Comparison of ENCODE assay signal across 21 cellular contexts in the genomic region with DNA sequence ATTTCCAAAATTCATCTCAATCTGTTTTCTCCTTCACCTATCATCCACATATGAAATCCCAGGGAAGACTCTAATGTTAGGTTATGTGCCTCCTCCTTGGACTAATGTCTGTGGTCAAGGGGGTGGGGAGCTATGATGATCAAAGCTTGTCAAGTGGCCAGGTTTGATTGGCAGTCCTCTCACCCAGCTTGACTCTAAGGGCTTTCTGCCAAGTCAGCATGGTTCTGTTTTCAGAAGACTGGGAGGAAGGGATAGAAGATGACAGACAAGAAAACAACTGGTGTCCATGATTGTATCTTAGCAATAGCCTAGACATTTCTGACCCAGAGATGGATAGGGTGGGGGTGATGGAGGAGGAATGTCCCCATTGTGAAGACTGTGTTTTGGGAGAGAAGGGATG. TPM values are rescaled to one million over a fixed set of nuclear protein-coding genes. Genes with fewer than 3 reads are reported as not detected.
A peak's percentile ranks its signal among the peaks of the same experiment; 100 is the strongest.
DNase-seq lines count a peak whose midpoint lies in the region; ATAC-seq, FAIRE-seq and TF ChIP-seq lines count a peak whose summit lies in the region.
"Had no signal": no experiment of that assay in that cellular context is flagged by ENCODE, and none has a peak within 500 bp of the region (broad histone marks: within the 10 kb centered on the region; RNA-seq: fewer than 3 reads in every experiment).

No MANE protein-coding gene starts in this region.

- H3K4me1 ChIP-seq in astrocyte (ENCODE audit: insufficient read depth, low read length): no peaks in the 10 kb centered on the region
- H3K4me1 ChIP-seq: SJCRH30 had no signal

- H3K36me3 Mint-ChIP-seq in astrocyte (ENCODE audit: low read depth, unreplicated experiment): no peaks in the 10 kb centered on the region
- peaks cover 2% of the 10 kb centered on the region for H3K36me3 Mint-ChIP-seq in T-helper 17 cell (ENCODE audit: low read depth)
- H3K36me3 Mint-ChIP-seq: CD14-positive monocyte had no signal

- intact Hi-C loops in cardiac septum (cut with DNase I): no loop called here

- H3K4me3 Mint-ChIP-seq in astrocyte (ENCODE audit: unreplicated experiment) (no peak overlapping the region), T-helper 17 cell (no peak overlapping the region)
- H3K4me3 Mint-ChIP-seq: CD14-positive monocyte had no signal

- H3K9me3 ChIP-seq in MG63: no peaks in the 10 kb centered on the region
- no peaks in the 10 kb centered on the region for H3K9me3 ChIP-seq in astrocyte (ENCODE audit: insufficient read depth, low read depth, low read length)
- no peaks in the 10 kb centered on the region for H3K9me3 ChIP-seq in T-helper 17 cell (ENCODE audit: control insufficient read depth, low read length, poor library complexity, severe bottlenecking)
- H3K9me3 ChIP-seq: SJCRH30 had no signal

- H3K27me3 Mint-ChIP-seq in astrocyte (ENCODE audit: low read depth, unreplicated experiment) (peaks cover 21% of the 10 kb centered on the region), T-helper 17 cell (no peaks in the 10 kb centered on the region)

- H3K27ac Mint-ChIP-seq in astrocyte (ENCODE audit: unreplicated experiment) (peak overlapping the region; percentile 51), T-helper 17 cell (no peak overlapping the region)

- no peak overlapping the region for H3K27ac ChIP-seq in astrocyte (ENCODE audit: low read depth, low read length)
- H3K27ac ChIP-seq: 22Rv1, KMS-11, SJCRH30 had no signal

- DNase-seq in DMS53 (lab: John Stamatoyannopoulos, UW): peak; percentile 40
- no peak for DNase-seq in DMS53 treated with DMSO at 0.1 percent for 48 hours (lab: John Stamatoyannopoulos, UW; ENCODE audit: unreplicated experiment)
- DNase-seq in MG63: peak; percentile 16
- no peak for DNase-seq in astrocyte (ENCODE audit: low read depth)
- DNase-seq in mesenteric fat pad (ENCODE audit: low spot score): peak; percentile 18
- no peak for DNase-seq in cardiac septum (ENCODE audit: low spot score)
- no peak for DNase-seq in NOMO-1 (lab: John Stamatoyannopoulos, UW; ENCODE audit: unreplicated experiment in 2 of 2)
- no peak for DNase-seq in T-helper 17 cell
- DNase-seq: GDM1, GOT3, NCI-H1092, NCI-H1436 treated with DMSO at 0.1 percent for 48 hours, NCI-H2029, NCI-H2171 treated with DMSO at 0.1 percent for 48 hours, NCI-H510A, NCI-H82, SJCRH30 had no signal

- no peak for FAIRE-seq in astrocyte (lab: Jason Lieb, UNC)

- no peaks in the 10 kb centered on the region for H4K20me1 ChIP-seq in astrocyte (ENCODE audit: insufficient read depth, low read length)

- ATAC-seq in T-helper 17 cell: no peak

- no peak overlapping the region for H3K4me2 ChIP-seq in astrocyte (ENCODE audit: low read length)
- H3K4me2 ChIP-seq: KMS-11 had no signal

- peaks cover 15% of the 10 kb centered on the region for H3K4me1 Mint-ChIP-seq in astrocyte (ENCODE audit: low read depth, unreplicated experiment)
- peaks cover 5% of the 10 kb centered on the region for H3K4me1 Mint-ChIP-seq in T-helper 17 cell

- no peak overlapping the region for H2AFZ ChIP-seq in astrocyte (ENCODE audit: low read depth, low read length)

- H3K9ac ChIP-seq in astrocyte (ENCODE audit: low read length): no peak overlapping the region
- H3K9ac ChIP-seq: KMS-11 had no signal

- H3K79me2 ChIP-seq in astrocyte (ENCODE audit: insufficient read depth, low read length): no peaks in the 10 kb centered on the region

- H3K4me3 ChIP-seq in MG63 (no peak overlapping the region), astrocyte (ENCODE audit: insufficient read depth, low read depth, low read length) (no peak overlapping the region)
- H3K4me3 ChIP-seq: SJCRH30 had no signal

- TF ChIP-seq CTCF in astrocyte (IDR thresholded peaks at IDR 0.05; ENCODE audit: insufficient read depth, low read depth, low read length): no peak

- H3K9me3 Mint-ChIP-seq in astrocyte (ENCODE audit: unreplicated experiment): peaks cover 2% of the 10 kb centered on the region

- no peaks in the 10 kb centered on the region for H3K27me3 ChIP-seq in MG63
- H3K27me3 ChIP-seq in astrocyte (ENCODE audit: insufficient read depth, low read length): peaks cover 3% of the 10 kb centered on the region
- H3K27me3 ChIP-seq: SJCRH30 had no signal

- H3K36me3 ChIP-seq in MG63: no peaks in the 10 kb centered on the region
- H3K36me3 ChIP-seq in astrocyte (ENCODE audit: insufficient read depth, low read length): no peaks in the 10 kb centered on the region
- H3K36me3 ChIP-seq: SJCRH30 had no signal

RNA-seq across cellular contexts. Expression of a gene that starts 9.1 kb away (rescaled TPM):
- total RNA-seq in MG63 (2014; rRNA removed; shearing (Covaris generic); ENCODE audit: low replicate concordance): not detected in 2 replicates
- total RNA-seq in astrocyte (not detected in 2 replicates), mesenteric fat pad (not detected), cardiac septum (not detected), T-helper 17 cell (under 1 TPM in 1 of 2 donors, not detected in 1; 0.89 TPM)
- total RNA-seq: Daoy had no signal

RNA-seq across cellular contexts. Expression of a gene that starts 23.0 kb away (rescaled TPM):
- not detected in 2 replicates for total RNA-seq in MG63 (2014; rRNA removed; shearing (Covaris generic); ENCODE audit: low replicate concordance)
- 0.16 and 0.22 TPM in 2 replicates for total RNA-seq in astrocyte
- not detected for total RNA-seq in mesenteric fat pad
- total RNA-seq in cardiac septum: not detected
- 1 to 10 TPM; 1.9 to 2.3 TPM for total RNA-seq in T-helper 17 cell
- total RNA-seq: Daoy, SJCRH30 had no signal

RNA-seq across cellular contexts. Expression of a gene that starts 31.0 kb away (rescaled TPM):
- 0.63 TPM in 1 of 2 replicates, not detected in the other for total RNA-seq in MG63 (2014; rRNA removed; shearing (Covaris generic); ENCODE audit: low replicate concordance)
- total RNA-seq in astrocyte (not detected in 2 replicates), mesenteric fat pad (0.10 TPM), cardiac septum (5.9 TPM), T-helper 17 cell (10 to 100 TPM; 38.4 to 42.5 TPM)
- total RNA-seq: Daoy, SJCRH30 had no signal

RNA-seq across cellular contexts. Expression of a gene that starts 46.7 kb away (rescaled TPM):
- 22.9 and 30.2 TPM in 2 replicates for total RNA-seq in MG63 (2014; rRNA removed; shearing (Covaris generic); ENCODE audit: low replicate concordance)
- total RNA-seq in astrocyte (15.7 and 17.5 TPM in 2 replicates), mesenteric fat pad (14.8 TPM), cardiac septum (15.7 TPM), T-helper 17 cell (10 to 100 TPM; 42.2 to 57.3 TPM)

RNA-seq across cellular contexts. Expression of a gene that starts 57.4 kb away (rescaled TPM):
- not detected in 2 replicates for total RNA-seq in MG63 (2014; rRNA removed; shearing (Covaris generic); ENCODE audit: low replicate concordance)
- total RNA-seq in astrocyte: not detected in 2 replicates
- not detected for total RNA-seq in mesenteric fat pad
- total RNA-seq in cardiac septum: 0.43 TPM
- total RNA-seq in T-helper 17 cell: 1 to 10 TPM in 1 of 2 donors, under 1 TPM in 1; 0.77 to 1.6 TPM
- total RNA-seq: Daoy, SJCRH30 had no signal

Comparison
In these comparisons a context has a peak if more than half of its experiments do, and no peak if none do; other contexts are left out.
1. DNase-seq: peak in DMS53 (single experiment), MG63 (single experiment) and mesenteric fat pad (single experiment); none in DMS53 treated with DMSO at 0.1 percent for 48 hours (single experiment), astrocyte (single experiment), cardiac septum (single experiment), NOMO-1 (0 of 2) and T-helper 17 cell (0 of 3).